9 cellular contexts compared by ENCODE assay signal in genomic region chr5:56839062-56839461, GRCh38. TPM values are rescaled to one million over a fixed set of nuclear protein-coding genes. Genes with fewer than 3 reads are reported as not detected.
DNase-seq lines count a peak whose midpoint lies in the region; ATAC-seq and TF ChIP-seq lines count a peak whose summit lies in the region.
"Had no signal": no experiment of that assay in that cellular context is flagged by ENCODE, and none has a peak within 500 bp of the region (broad histone marks: within the 10 kb centered on the region; RNA-seq: fewer than 3 reads in every experiment).

No MANE protein-coding gene starts in this region.

- no peaks in the 10 kb centered on the region for H3K36me3 ChIP-seq in Panc1 (ENCODE audit: control insufficient read depth, insufficient read depth, low read length)
- no peaks in the 10 kb centered on the region for H3K36me3 ChIP-seq in esophagus muscularis mucosa
- H3K36me3 ChIP-seq in spleen, result peaks cover 0 to 11% (median 0%) of the 10 kb centered on the region in 6 donors

- in situ Hi-C loops in Panc1 (cut with HindIII; ENCODE audit: low pct_unique_long_range_greater_than_20kb, low sequenced_read_pairs), result no loop called here

- 95% methylated on average over 4 of the region's 4 CpGs for WGBS in esophagus muscularis mucosa
- WGBS in spleen, 5 donors, result 75 to 79% (median 77%) methylated on average over 4 of the region's 4 CpGs

- H3K4me3 ChIP-seq in Panc1 (ENCODE audit: low read depth in 2 of 2, low read length in 2 of 2) (no peak overlapping the region), esophagus muscularis mucosa (no peak overlapping the region), spleen (no peak overlapping the region)

- POLR2A ChIA-PET in Panc1 (lab: Charles Lee), result no interaction called here
- POLR2A ChIA-PET in GM10248 (lab: Yijun Ruan, JAX), result no interaction called here

- TF ChIP-seq EP300 in esophagus muscularis mucosa (IDR thresholded peaks at IDR 0.05), result no peak

- no peaks in the 10 kb centered on the region for H3K9me3 Mint-ChIP-seq in T-helper 2 cell treated with Interferon-gamma antibody and Interleukin-4, amounts not matched to agents 5 μg/mL and 100 μg/mL, for 36 hours

- H3K9me3 ChIP-seq in Panc1 (ENCODE audit: control insufficient read depth, insufficient read depth, low read depth, low read length) (no peaks in the 10 kb centered on the region), esophagus muscularis mucosa (no peaks in the 10 kb centered on the region), spleen (no peaks in the 10 kb centered on the region)

- peaks cover 3% of the 10 kb centered on the region; the same call in 1 of the 2 replicates for H3K4me1 ChIP-seq in Panc1 (ENCODE audit: control insufficient read depth, insufficient read depth, low read length)
- peaks cover 30 to 52% (median 51%) of the 10 kb centered on the region in 4 donors for H3K4me1 ChIP-seq in esophagus muscularis mucosa
- peaks cover 54 to 100% (median 95%) of the 10 kb centered on the region in 6 donors for H3K4me1 ChIP-seq in spleen

- TF ChIP-seq POLR2A in esophagus muscularis mucosa (IDR thresholded peaks at IDR 0.05; ENCODE audit: low read depth) (no peak), spleen (IDR thresholded peaks at IDR 0.05) (no peak)

- no peaks in the 10 kb centered on the region for H3K27me3 Mint-ChIP-seq in T-helper 2 cell treated with Interferon-gamma antibody and Interleukin-4, amounts not matched to agents 5 μg/mL and 100 μg/mL, for 36 hours (ENCODE audit: low read depth)

- H3K4me1 Mint-ChIP-seq in T-helper 2 cell treated with Interferon-gamma antibody and Interleukin-4, amounts not matched to agents 5 μg/mL and 100 μg/mL, for 36 hours (ENCODE audit: low read depth), result peaks cover 40% of the 10 kb centered on the region

- H3K27ac ChIP-seq in Panc1 (ENCODE audit: low read length), result peak overlapping the region; percentile 70
- H3K27ac ChIP-seq in esophagus muscularis mucosa (replicated peaks in 1 of 4), result peak overlapping the region in 3 of 4 donors; percentile 40 to 60 (median 46)
- H3K27ac ChIP-seq in spleen, result peak overlapping the region in 7 of 8 donors; percentile 64 to 79 (median 71)
- H3K27ac ChIP-seq: foreskin keratinocyte had no signal

- H3K27ac Mint-ChIP-seq in T-helper 2 cell treated with Interferon-gamma antibody and Interleukin-4, amounts not matched to agents 5 μg/mL and 100 μg/mL, for 36 hours, result no peak overlapping the region

- H3K27me3 ChIP-seq in Panc1 (ENCODE audit: control insufficient read depth, insufficient read depth, low read length) (no peaks in the 10 kb centered on the region), esophagus muscularis mucosa (no peaks in the 10 kb centered on the region), spleen (replicated peaks in 1 of 7) (no peaks in the 10 kb centered on the region)
- H3K27me3 ChIP-seq: foreskin keratinocyte had no signal

- peaks cover 6% of the 10 kb centered on the region for H3K36me3 Mint-ChIP-seq in T-helper 2 cell treated with Interferon-gamma antibody and Interleukin-4, amounts not matched to agents 5 μg/mL and 100 μg/mL, for 36 hours (ENCODE audit: low read depth)

- BruUV-seq in Panc1 (replicated peaks; lab: Mats Ljungman, UMichigan), result no TSS peak

- intact Hi-C loops in Panc1 (cut with micrococcal nuclease; ENCODE audit: unreplicated experiment), result loop anchor here (10.0 kb wide), 1 partner anchor 364 kb away; no protein-coding TSS in a partner anchor
- intact Hi-C loops in esophagus muscularis mucosa (cut with DNase I), result loop anchor here (2.0 kb wide), 1 partner anchor 568 kb away; no protein-coding TSS in a partner anchor
- intact Hi-C loops in spleen (cut with DNase I; ENCODE audit: low total_unique reads), result loop anchor here (5.0 kb wide), 1 partner anchor 567 kb away; no protein-coding TSS in a partner anchor

- ATAC-seq in Panc1 (no peak), GM21723 (IDR thresholded peaks at IDR 0.05; ENCODE audit: unreplicated experiment) (no peak)
- ATAC-seq in activated CD4-positive, CD25-positive, alpha-beta regulatory T cell treated with anti-CD3 and anti-CD28 coated beads, Interleukin-2, amount 50 U/mL, for 24 hours, result no peak

- DNase-seq in T-helper 2 cell treated with Interferon-gamma antibody and Interleukin-4, amounts not matched to agents 5 μg/mL and 100 μg/mL, for 36 hours (ENCODE audit: low spot score), result no peak
- no peak for DNase-seq in T-helper 2 cell
- no peak for DNase-seq in Panc1 (ENCODE audit: low read depth, low spot score)
- no peak for DNase-seq in esophagus muscularis mucosa (ENCODE audit: extremely low spot score)
- DNase-seq in spleen, result no peak
- DNase-seq in GM10248 (ENCODE audit: extremely low spot score), result no peak

- no peak for TF ChIP-seq CTCF in Panc1 (IDR thresholded peaks at IDR 0.05)
- TF ChIP-seq CTCF in esophagus muscularis mucosa (IDR thresholded peaks at IDR 0.05), result no peak
- TF ChIP-seq CTCF in spleen (IDR thresholded peaks at IDR 0.05 in 8 of 11, conservative IDR thresholded peaks at IDR 0.05 in 3 of 11), result no peak
- TF ChIP-seq CTCF in GM10248 (IDR thresholded peaks at IDR 0.05; ENCODE audit: control extremely low read depth, extremely low read depth, low read depth, missing control alignments), result no peak

- CTCF ChIA-PET in Panc1 (lab: Charles Lee), result interaction anchor here (0.7 to 2.2 kb wide), 5 partner anchors 12 to 570 kb away, joined by 3 to 21 read pairs (median 4); no protein-coding TSS in a partner anchor
- CTCF ChIA-PET in GM10248 (lab: Yijun Ruan, JAX), result interaction anchor here (0.7 to 4.2 kb wide), 32 partner anchors 9 to 906 kb away, joined by 3 to 105 read pairs (median 3); no protein-coding TSS in a partner anchor

- H3K4me3 Mint-ChIP-seq in T-helper 2 cell treated with Interferon-gamma antibody and Interleukin-4, amounts not matched to agents 5 μg/mL and 100 μg/mL, for 36 hours, result peak overlapping the region; percentile 59

RNA-seq across cellular contexts. Expression of gene MAP3K1, which starts 23.7 kb away (rescaled TPM):
- total RNA-seq in Panc1 (2021; ENCODE audit: unreplicated experiment) (6.2 TPM), esophagus muscularis mucosa (10 to 100 TPM in 1 of 4 donors, 1 to 10 TPM in 3; 7.2 to 12.3 (median 8.8) TPM), spleen (10 to 100 TPM; 57.3 to 85.4 (median 73.6) TPM)
- 1.2 TPM for polyA plus RNA-seq in Panc1 (2012; ENCODE audit: insufficient read length)
- polyA plus RNA-seq in spleen, result 10 to 100 TPM; 24.7 to 35.4 (median 27.6) TPM
